ENCODE assay signal across 27 cellular contexts in the genomic region with DNA sequence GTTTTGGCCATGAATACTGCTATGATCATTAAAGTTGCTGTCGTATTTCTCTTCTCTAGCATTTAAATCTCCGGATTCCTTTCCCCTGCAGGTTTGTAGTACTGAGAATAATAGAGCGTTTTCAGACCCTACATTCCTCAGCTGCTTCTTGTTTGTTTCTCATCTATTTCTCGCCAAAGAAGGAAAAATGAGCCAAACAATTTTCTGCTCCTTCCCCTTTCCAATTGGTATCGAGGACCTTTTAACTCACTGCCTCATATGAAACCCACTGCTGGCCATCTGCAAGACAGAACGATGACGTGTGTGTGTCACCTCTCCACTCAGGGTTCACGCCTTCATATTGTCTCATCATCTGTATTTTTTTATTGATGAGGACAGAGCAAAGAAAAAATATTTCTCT.
"Had no signal": no experiment of that assay in that cellular context is flagged by ENCODE, and none has a peak within 500 bp of the region (broad histone marks: within the 10 kb centered on the region; RNA-seq: fewer than 3 reads in every experiment).

No MANE protein-coding gene starts in this region.

- DNase-seq: activated CD4-positive, alpha-beta T cell treated with anti-CD3 and anti-CD28 coated beads, Interleukin-2, amount 10 ng/mL, durations not matched to agents 7 days and 5 days; activated CD4-positive, CD25-positive, alpha-beta regulatory T cell treated with anti-CD3 and anti-CD28 coated beads, Interleukin-2, amount 50 U/mL, for 72 hours; activated CD8-positive, alpha-beta memory T cell treated with anti-CD3 and anti-CD28 coated beads, Interleukin-2, amount 10 ng/mL, durations not matched to agents 7 days and 5 days; activated CD8-positive, alpha-beta T cell treated with anti-CD3 and anti-CD28 coated beads for 36 hours; activated gamma-delta T cell; activated naive CD4-positive, alpha-beta T cell treated with anti-CD3 and anti-CD28 coated beads, Interleukin-2, amount 50 U/mL, for 16 hours; activated naive CD8-positive, alpha-beta T cell treated with anti-CD3 and anti-CD28 coated beads, Interleukin-2, amount 50 U/mL, for 24 hours; anterior cingulate cortex; brain microvascular endothelial cell; caudate nucleus; dorsolateral prefrontal cortex; esophagus squamous epithelium; foreskin fibroblast; kidney; lower lobe of right lung; naive thymus-derived CD8-positive, alpha-beta T cell; ovary; stimulated activated CD4-positive, alpha-beta T cell treated with anti-CD3 and anti-CD28 coated beads, Interleukin-2, amount 100 ng/mL, for 24 hours; stomach; T-helper 1 cell; WERI-Rb-1 had no signal

- H3K27ac ChIP-seq: brain microvascular endothelial cell, dorsolateral prefrontal cortex, esophagus squamous epithelium, lower lobe of right lung, ovary, prostate gland, skin epidermis, stomach, suprapubic skin, tibial nerve, WERI-Rb-1 had no signal

- H3K27me3 Mint-ChIP-seq: activated CD4-positive, alpha-beta T cell treated with anti-CD3 and anti-CD28 coated beads, Interleukin-2, amount 10 ng/mL, durations not matched to agents 7 days and 5 days; activated CD8-positive, alpha-beta memory T cell treated with anti-CD3 and anti-CD28 coated beads, Interleukin-2, amount 10 ng/mL, durations not matched to agents 7 days and 5 days; activated CD8-positive, alpha-beta T cell treated with anti-CD3 and anti-CD28 coated beads for 36 hours; activated naive CD8-positive, alpha-beta T cell treated with anti-CD3 and anti-CD28 coated beads, Interleukin-2, amount 50 U/mL, for 24 hours; naive thymus-derived CD8-positive, alpha-beta T cell had no signal

- H3K27ac Mint-ChIP-seq: activated CD4-positive, alpha-beta T cell treated with anti-CD3 and anti-CD28 coated beads, Interleukin-2, amount 10 ng/mL, durations not matched to agents 7 days and 5 days; activated CD8-positive, alpha-beta memory T cell treated with anti-CD3 and anti-CD28 coated beads, Interleukin-2, amount 10 ng/mL, durations not matched to agents 7 days and 5 days; activated CD8-positive, alpha-beta T cell treated with anti-CD3 and anti-CD28 coated beads for 36 hours; activated naive CD8-positive, alpha-beta T cell treated with anti-CD3 and anti-CD28 coated beads, Interleukin-2, amount 50 U/mL, for 24 hours; activated T-helper 1 cell treated with anti-CD3 and anti-CD28 coated beads, Interleukin-12 subunit alpha, Interleukin-12 subunit beta, Interleukin-2, Interleukin-4 antibody, amounts not matched to agents 30 ng/mL and 10 ng/mL and 1 ng/mL, durations not matched to agents 14 hours and 24 hours and 36 hours; naive thymus-derived CD8-positive, alpha-beta T cell; stimulated activated effector memory CD8-positive, alpha-beta T cell treated with anti-CD3 and anti-CD28 coated beads, Interleukin-12 subunit alpha, Interleukin-12 subunit beta, amount 100 ng/mL, for 72 hours had no signal

- H3K9me3 ChIP-seq: esophagus squamous epithelium, lower lobe of right lung, ovary, prostate gland, stomach, suprapubic skin, tibial nerve had no signal

- H3K9me3 Mint-ChIP-seq: activated CD4-positive, alpha-beta T cell treated with anti-CD3 and anti-CD28 coated beads, Interleukin-2, amount 10 ng/mL, durations not matched to agents 7 days and 5 days; activated CD8-positive, alpha-beta T cell treated with anti-CD3 and anti-CD28 coated beads for 36 hours; activated T-helper 1 cell treated with anti-CD3 and anti-CD28 coated beads, Interleukin-12 subunit alpha, Interleukin-12 subunit beta, Interleukin-2, Interleukin-4 antibody, amounts not matched to agents 30 ng/mL and 10 ng/mL and 1 ng/mL, durations not matched to agents 14 hours and 24 hours and 36 hours; stimulated activated effector memory CD8-positive, alpha-beta T cell treated with anti-CD3 and anti-CD28 coated beads, Interleukin-12 subunit alpha, Interleukin-12 subunit beta, amount 100 ng/mL, for 72 hours had no signal

- H3K36me3 Mint-ChIP-seq: activated CD8-positive, alpha-beta memory T cell treated with anti-CD3 and anti-CD28 coated beads, Interleukin-2, amount 10 ng/mL, durations not matched to agents 7 days and 5 days; naive thymus-derived CD8-positive, alpha-beta T cell; stimulated activated effector memory CD8-positive, alpha-beta T cell treated with anti-CD3 and anti-CD28 coated beads, Interleukin-12 subunit alpha, Interleukin-12 subunit beta, amount 100 ng/mL, for 72 hours had no signal

- H3K4me1 Mint-ChIP-seq: activated CD4-positive, alpha-beta T cell treated with anti-CD3 and anti-CD28 coated beads, Interleukin-2, amount 10 ng/mL, durations not matched to agents 7 days and 5 days; activated CD8-positive, alpha-beta memory T cell treated with anti-CD3 and anti-CD28 coated beads, Interleukin-2, amount 10 ng/mL, durations not matched to agents 7 days and 5 days; activated naive CD8-positive, alpha-beta T cell treated with anti-CD3 and anti-CD28 coated beads, Interleukin-2, amount 50 U/mL, for 24 hours; naive thymus-derived CD8-positive, alpha-beta T cell; stimulated activated effector memory CD8-positive, alpha-beta T cell treated with anti-CD3 and anti-CD28 coated beads, Interleukin-12 subunit alpha, Interleukin-12 subunit beta, amount 100 ng/mL, for 72 hours had no signal

- H3K36me3 ChIP-seq: brain microvascular endothelial cell, esophagus squamous epithelium, lower lobe of right lung, ovary, prostate gland, stomach, suprapubic skin, tibial nerve, WERI-Rb-1 had no signal

- H3K4me3 Mint-ChIP-seq: activated CD4-positive, alpha-beta T cell treated with anti-CD3 and anti-CD28 coated beads, Interleukin-2, amount 10 ng/mL, durations not matched to agents 7 days and 5 days; activated CD8-positive, alpha-beta memory T cell treated with anti-CD3 and anti-CD28 coated beads, Interleukin-2, amount 10 ng/mL, durations not matched to agents 7 days and 5 days; activated CD8-positive, alpha-beta T cell treated with anti-CD3 and anti-CD28 coated beads for 36 hours; activated naive CD8-positive, alpha-beta T cell treated with anti-CD3 and anti-CD28 coated beads, Interleukin-2, amount 50 U/mL, for 24 hours; activated T-helper 1 cell treated with anti-CD3 and anti-CD28 coated beads, Interleukin-12 subunit alpha, Interleukin-12 subunit beta, Interleukin-2, Interleukin-4 antibody, amounts not matched to agents 30 ng/mL and 10 ng/mL and 1 ng/mL, durations not matched to agents 14 hours and 24 hours and 36 hours; naive thymus-derived CD8-positive, alpha-beta T cell; stimulated activated effector memory CD8-positive, alpha-beta T cell treated with anti-CD3 and anti-CD28 coated beads, Interleukin-12 subunit alpha, Interleukin-12 subunit beta, amount 100 ng/mL, for 72 hours had no signal

- H3K4me3 ChIP-seq: dorsolateral prefrontal cortex, esophagus squamous epithelium, lower lobe of right lung, ovary, prostate gland, skin epidermis, stomach, suprapubic skin had no signal

- H3K4me1 ChIP-seq: esophagus squamous epithelium, lower lobe of right lung, prostate gland, stomach, suprapubic skin, tibial nerve had no signal

- H3K27me3 ChIP-seq: brain microvascular endothelial cell, esophagus squamous epithelium, ovary, stomach, suprapubic skin, tibial nerve had no signal

- ATAC-seq: activated CD8-positive, alpha-beta memory T cell treated with anti-CD3 and anti-CD28 coated beads, Interleukin-2, amount 10 ng/mL, durations not matched to agents 7 days and 5 days; activated CD8-positive, alpha-beta T cell treated with anti-CD3 and anti-CD28 coated beads for 36 hours; activated naive CD8-positive, alpha-beta T cell treated with anti-CD3 and anti-CD28 coated beads, Interleukin-2, amount 50 U/mL, for 24 hours; lower lobe of right lung; naive thymus-derived CD8-positive, alpha-beta T cell; stimulated activated effector memory CD8-positive, alpha-beta T cell treated with anti-CD3 and anti-CD28 coated beads, Interleukin-12 subunit alpha, Interleukin-12 subunit beta, amount 100 ng/mL, for 72 hours had no signal
